11 cellular contexts compared by ENCODE assay signal in the genomic region with DNA sequence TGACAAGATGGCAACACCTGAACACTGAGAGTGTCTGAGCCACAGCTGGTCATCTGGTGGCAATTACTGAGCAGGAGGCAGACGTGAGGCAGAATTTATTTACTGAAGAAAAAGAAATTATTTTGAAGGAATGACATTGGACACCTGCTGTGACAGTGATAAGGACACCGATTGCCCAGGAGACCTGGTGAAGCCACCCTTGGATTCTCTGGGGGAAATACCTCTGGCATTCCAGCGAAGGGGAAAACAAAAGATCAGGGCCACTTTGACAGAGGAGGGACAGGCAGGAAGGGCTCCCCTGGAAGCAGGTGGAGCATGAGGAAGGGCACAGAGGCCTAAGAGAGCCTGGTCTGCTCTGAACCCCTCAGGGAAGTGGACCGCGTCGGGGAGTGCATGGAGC.
"Had no signal": no experiment of that assay in that cellular context is flagged by ENCODE, and none has a peak within 500 bp of the region (broad histone marks: within the 10 kb centered on the region; RNA-seq: fewer than 3 reads in every experiment).

No MANE protein-coding gene starts in this region.

- H3K9me3 Mint-ChIP-seq: activated T-cell treated with anti-CD3 and anti-CD28 coated beads, Interleukin-2, amount 50 U/mL, for 72 hours; effector memory CD8-positive, alpha-beta T cell; stimulated activated naive CD8-positive, alpha-beta T cell treated with anti-CD3 and anti-CD28 coated beads, Interleukin-15, amount 100 ng/mL, for 72 hours; T-helper 1 cell treated with Interleukin-12 subunit alpha and Interleukin-12 subunit beta and Interleukin-4 antibody, amounts not matched to agents 30 μg/mL and 1 μg/mL, for 36 hours had no signal

- H3K27me3 ChIP-seq: ascending aorta, breast epithelium, upper lobe of left lung had no signal

- H3K27ac ChIP-seq: ascending aorta, breast epithelium, epithelial cell of prostate, upper lobe of left lung, WERI-Rb-1 had no signal

- H3K9me3 ChIP-seq: ascending aorta, breast epithelium, upper lobe of left lung had no signal

- H3K27me3 Mint-ChIP-seq: activated CD4-positive, alpha-beta T cell treated with anti-CD3 and anti-CD28 coated beads for 36 hours; effector memory CD8-positive, alpha-beta T cell; stimulated activated naive CD8-positive, alpha-beta T cell treated with anti-CD3 and anti-CD28 coated beads, Interleukin-15, amount 100 ng/mL, for 72 hours had no signal

- H3K27ac Mint-ChIP-seq: activated CD4-positive, alpha-beta T cell treated with anti-CD3 and anti-CD28 coated beads for 36 hours; activated T-cell treated with anti-CD3 and anti-CD28 coated beads, Interleukin-2, amount 50 U/mL, for 72 hours; T-helper 1 cell treated with Interleukin-12 subunit alpha and Interleukin-12 subunit beta and Interleukin-4 antibody, amounts not matched to agents 30 μg/mL and 1 μg/mL, for 36 hours had no signal

- H3K4me3 Mint-ChIP-seq: activated CD4-positive, alpha-beta T cell treated with anti-CD3 and anti-CD28 coated beads for 36 hours; activated T-cell treated with anti-CD3 and anti-CD28 coated beads, Interleukin-2, amount 50 U/mL, for 72 hours; effector memory CD8-positive, alpha-beta T cell; stimulated activated naive CD8-positive, alpha-beta T cell treated with anti-CD3 and anti-CD28 coated beads, Interleukin-15, amount 100 ng/mL, for 72 hours; T-helper 1 cell treated with Interleukin-12 subunit alpha and Interleukin-12 subunit beta and Interleukin-4 antibody, amounts not matched to agents 30 μg/mL and 1 μg/mL, for 36 hours had no signal

- H3K36me3 ChIP-seq: breast epithelium, WERI-Rb-1 had no signal

- H3K4me3 ChIP-seq: ascending aorta, breast epithelium, lung, upper lobe of left lung had no signal

- H3K4me1 ChIP-seq: ascending aorta, breast epithelium, upper lobe of left lung had no signal
